9 cellular contexts compared by ENCODE assay signal in the genomic region with DNA sequence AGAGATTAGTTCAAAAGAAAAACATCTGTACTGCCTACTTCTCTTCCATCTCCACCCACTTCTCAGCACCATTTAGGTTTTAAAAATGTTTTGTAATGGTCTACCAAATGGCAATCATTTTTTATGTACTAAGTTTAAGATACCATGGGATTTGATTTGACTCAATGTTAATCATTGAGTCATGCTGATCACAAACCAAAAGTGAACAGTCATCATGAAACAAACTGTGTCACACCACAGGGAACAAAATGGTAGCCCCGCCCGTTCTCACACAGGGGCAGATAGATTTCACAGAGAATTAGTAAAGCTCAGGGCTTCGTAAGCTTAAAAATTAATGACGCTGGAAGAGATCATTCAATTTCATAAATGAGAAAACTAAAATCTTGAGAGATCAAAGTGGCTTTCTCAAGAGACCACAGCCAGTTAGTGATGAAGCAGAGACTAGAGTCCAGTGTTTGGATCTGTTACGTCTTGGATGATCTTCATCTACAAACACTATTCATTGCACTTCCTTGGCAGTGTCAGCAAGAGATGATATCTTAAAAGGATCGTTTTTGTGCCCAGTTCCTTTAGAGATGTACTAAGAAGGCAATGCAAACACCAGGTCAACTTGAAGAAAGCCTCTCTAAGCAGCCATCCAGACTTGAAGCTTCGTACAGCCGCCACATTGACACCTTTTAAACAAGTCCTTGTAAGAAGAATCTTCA. TPM values are rescaled to one million over a fixed set of nuclear protein-coding genes. Genes with fewer than 3 reads are reported as not detected.
A peak's percentile ranks its signal among the peaks of the same experiment; 100 is the strongest.
DNase-seq lines count a peak whose midpoint lies in the region; ATAC-seq and TF ChIP-seq lines count a peak whose summit lies in the region.
"Had no signal": no experiment of that assay in that cellular context is flagged by ENCODE, and none has a peak within 500 bp of the region (broad histone marks: within the 10 kb centered on the region; RNA-seq: fewer than 3 reads in every experiment).

No MANE protein-coding gene starts in this region.

- no peaks in the 10 kb centered on the region for H3K36me3 ChIP-seq in SJSA1
- no peaks in the 10 kb centered on the region for H3K36me3 ChIP-seq in muscle layer of duodenum (ENCODE audit: control insufficient read depth in 1 of 2, insufficient read depth in 2 of 2, low read length in 2 of 2)
- H3K36me3 ChIP-seq: BLaER1 treated with 17β-estradiol and CSF1 and Interleukin-3, amounts not matched to agents 10 nM and 100 nM had no signal

- peaks cover 12% of the 10 kb centered on the region for H3K4me1 Mint-ChIP-seq in activated CD8-positive, alpha-beta T cell treated with anti-CD3 and anti-CD28 coated beads for 36 hours (ENCODE audit: low read depth)
- peaks cover 10% of the 10 kb centered on the region for H3K4me1 Mint-ChIP-seq in activated CD8-positive, alpha-beta T cell treated with anti-CD3 and anti-CD28 coated beads, Interleukin-2, amount 10 ng/mL, durations not matched to agents 7 days and 5 days (ENCODE audit: low read depth)

- no peak overlapping the region for H3K27ac Mint-ChIP-seq in activated CD8-positive, alpha-beta T cell treated with anti-CD3 and anti-CD28 coated beads for 36 hours
- no peak overlapping the region for H3K27ac Mint-ChIP-seq in activated CD8-positive, alpha-beta T cell treated with anti-CD3 and anti-CD28 coated beads, Interleukin-2, amount 10 ng/mL, durations not matched to agents 7 days and 5 days

- H3K27me3 ChIP-seq in SJSA1 (replicated peaks) (no peaks in the 10 kb centered on the region), muscle layer of duodenum (ENCODE audit: low read depth, low read length) (no peaks in the 10 kb centered on the region)
- H3K27me3 ChIP-seq: BLaER1 treated with 17β-estradiol and CSF1 and Interleukin-3, amounts not matched to agents 10 nM and 100 nM had no signal

- H3K4me3 ChIP-seq in SJSA1: no peak overlapping the region
- H3K4me3 ChIP-seq in muscle layer of duodenum (ENCODE audit: low read depth in 1 of 2, low read length in 2 of 2): no peak overlapping the region
- H3K4me3 ChIP-seq: BLaER1 treated with 17β-estradiol and CSF1 and Interleukin-3, amounts not matched to agents 10 nM and 100 nM had no signal

- H3K27ac ChIP-seq in SJSA1 (peak overlapping the region; percentile 58), muscle layer of duodenum (ENCODE audit: low read length) (peak overlapping the region; percentile 39)

- DNase-seq in activated CD8-positive, alpha-beta T cell treated with anti-CD3 and anti-CD28 coated beads for 36 hours: peak; percentile 54
- DNase-seq in activated CD8-positive, alpha-beta T cell treated with anti-CD3 and anti-CD28 coated beads, Interleukin-2, amount 10 ng/mL, durations not matched to agents 7 days and 5 days: no peak
- DNase-seq in SJSA1 (ENCODE audit: low read depth in 1 of 2, low spot score in 2 of 2): no peak
- no peak for DNase-seq in cerebellar nuclear complex (lab: John Stamatoyannopoulos, UW)
- DNase-seq in NK-92 (lab: John Stamatoyannopoulos, UW; ENCODE audit: unreplicated experiment): no peak
- no peak for DNase-seq in ACHN

- ATAC-seq in activated CD8-positive, alpha-beta T cell treated with anti-CD3 and anti-CD28 coated beads for 36 hours: peak; percentile 71
- no peak for ATAC-seq in activated CD8-positive, alpha-beta T cell treated with anti-CD3 and anti-CD28 coated beads, Interleukin-2, amount 10 ng/mL, durations not matched to agents 7 days and 5 days
- peak; percentile 90 for ATAC-seq in HG02852 (IDR thresholded peaks at IDR 0.05; ENCODE audit: unreplicated experiment)

- peaks cover 49% of the 10 kb centered on the region for H3K4me1 ChIP-seq in SJSA1 (replicated peaks)
- H3K4me1 ChIP-seq in muscle layer of duodenum (ENCODE audit: control insufficient read depth in 1 of 2, insufficient read depth in 2 of 2, low read length in 2 of 2): no peaks in the 10 kb centered on the region

- no peaks in the 10 kb centered on the region for H3K36me3 Mint-ChIP-seq in activated CD8-positive, alpha-beta T cell treated with anti-CD3 and anti-CD28 coated beads for 36 hours (ENCODE audit: low read depth)
- H3K36me3 Mint-ChIP-seq in activated CD8-positive, alpha-beta T cell treated with anti-CD3 and anti-CD28 coated beads, Interleukin-2, amount 10 ng/mL, durations not matched to agents 7 days and 5 days (ENCODE audit: low read depth): no peaks in the 10 kb centered on the region

- no peak for TF ChIP-seq CTCF in activated CD8-positive, alpha-beta T cell treated with anti-CD3 and anti-CD28 coated beads for 36 hours (IDR thresholded peaks at IDR 0.05)

- intact Hi-C loops in activated CD8-positive, alpha-beta T cell treated with anti-CD3 and anti-CD28 coated beads for 36 hours (cut with micrococcal nuclease): no loop called here

- in situ Hi-C loops in ACHN (cut with HindIII; ENCODE audit: low pct_ligation_motif_present, low pct_unique_long_range_greater_than_20kb, low sequenced_read_pairs): no loop called here

- no peaks in the 10 kb centered on the region for H3K9me3 ChIP-seq in SJSA1 (replicated peaks)
- H3K9me3 ChIP-seq in muscle layer of duodenum (ENCODE audit: control insufficient read depth in 1 of 2, low read length in 2 of 2): no peaks in the 10 kb centered on the region

- H3K9me3 Mint-ChIP-seq in activated CD8-positive, alpha-beta T cell treated with anti-CD3 and anti-CD28 coated beads for 36 hours: no peaks in the 10 kb centered on the region
- no peaks in the 10 kb centered on the region for H3K9me3 Mint-ChIP-seq in activated CD8-positive, alpha-beta T cell treated with anti-CD3 and anti-CD28 coated beads, Interleukin-2, amount 10 ng/mL, durations not matched to agents 7 days and 5 days (ENCODE audit: insufficient read depth)

- CTCF ChIA-PET in activated CD8-positive, alpha-beta T cell treated with anti-CD3 and anti-CD28 coated beads for 36 hours (lab: Charles Lee): interaction anchor here (0.7 to 2.8 kb wide), 6 partner anchors 30 to 539 kb away, joined by 3 to 16 read pairs (median 4); no protein-coding TSS in a partner anchor
- CTCF ChIA-PET in activated CD8-positive, alpha-beta T cell treated with anti-CD3 and anti-CD28 coated beads, Interleukin-2, amount 10 ng/mL, durations not matched to agents 7 days and 5 days (lab: Charles Lee): interaction anchor here (1.1 to 2.4 kb wide), 4 partner anchors 11 to 161 kb away, joined by 3 to 9 read pairs (median 4); no protein-coding TSS in a partner anchor

- no peak overlapping the region for H3K4me3 Mint-ChIP-seq in activated CD8-positive, alpha-beta T cell treated with anti-CD3 and anti-CD28 coated beads for 36 hours
- H3K4me3 Mint-ChIP-seq in activated CD8-positive, alpha-beta T cell treated with anti-CD3 and anti-CD28 coated beads, Interleukin-2, amount 10 ng/mL, durations not matched to agents 7 days and 5 days: no peak overlapping the region

- POLR2A ChIA-PET in activated CD8-positive, alpha-beta T cell treated with anti-CD3 and anti-CD28 coated beads for 36 hours (lab: Charles Lee): no interaction called here
- POLR2A ChIA-PET in activated CD8-positive, alpha-beta T cell treated with anti-CD3 and anti-CD28 coated beads, Interleukin-2, amount 10 ng/mL, durations not matched to agents 7 days and 5 days (lab: Charles Lee): no interaction called here

- H3K27me3 Mint-ChIP-seq in activated CD8-positive, alpha-beta T cell treated with anti-CD3 and anti-CD28 coated beads for 36 hours: peaks cover 8% of the 10 kb centered on the region
- H3K27me3 Mint-ChIP-seq in activated CD8-positive, alpha-beta T cell treated with anti-CD3 and anti-CD28 coated beads, Interleukin-2, amount 10 ng/mL, durations not matched to agents 7 days and 5 days (ENCODE audit: low read depth): peaks cover 7% of the 10 kb centered on the region

RNA-seq across cellular contexts. Expression of a gene that starts 33.9 kb away (rescaled TPM):
- 10 to 100 TPM; 11.4 to 11.5 TPM for total RNA-seq in activated CD8-positive, alpha-beta T cell treated with anti-CD3 and anti-CD28 coated beads for 36 hours
- total RNA-seq in activated CD8-positive, alpha-beta T cell treated with anti-CD3 and anti-CD28 coated beads, Interleukin-2, amount 10 ng/mL, durations not matched to agents 7 days and 5 days: 1 to 10 TPM; 3.5 to 6.6 TPM
- total RNA-seq in SJSA1 (2014; rRNA removed; shearing (Covaris generic)): 62.2 and 99.6 TPM in 2 replicates
